In the genomic region with DNA sequence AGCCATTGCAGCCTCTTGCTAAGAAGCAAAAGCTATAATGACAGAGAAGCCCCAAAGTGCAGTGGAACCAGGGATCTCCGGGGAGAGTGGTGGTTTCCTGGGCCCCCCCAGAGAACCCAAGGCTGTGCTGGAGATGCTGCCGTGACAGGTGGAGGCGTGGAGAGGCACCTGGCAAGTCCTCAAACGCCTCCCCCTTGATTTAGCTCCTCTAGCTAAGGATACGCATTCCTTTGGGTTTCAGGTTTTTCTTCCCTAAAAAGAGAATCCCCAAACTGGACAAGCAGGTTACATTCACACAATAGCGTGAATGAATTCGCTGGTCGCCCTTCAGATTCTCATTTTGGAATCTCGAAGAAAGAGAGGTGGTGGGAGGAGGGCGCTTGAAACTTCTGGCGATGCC, we compare ENCODE assay signal across 9 cellular contexts. TPM values are rescaled to one million over a fixed set of nuclear protein-coding genes. Genes with fewer than 3 reads are reported as not detected.
A peak's percentile ranks its signal among the peaks of the same experiment; 100 is the strongest.
DNase-seq lines count a peak whose midpoint lies in the region; ATAC-seq, FAIRE-seq and TF ChIP-seq lines count a peak whose summit lies in the region.
"Had no signal": no experiment of that assay in that cellular context is flagged by ENCODE, and none has a peak within 500 bp of the region (broad histone marks: within the 10 kb centered on the region; RNA-seq: fewer than 3 reads in every experiment).

No MANE protein-coding gene starts in this region.

- TF ChIP-seq CTCF in A549 (IDR thresholded peaks at IDR 0.05) (no peak), colonic mucosa (IDR thresholded peaks at IDR 0.05) (no peak)

- H3K36me3 ChIP-seq in colonic mucosa (no peaks in the 10 kb centered on the region), muscle layer of duodenum (ENCODE audit: control insufficient read depth in 1 of 2, insufficient read depth in 2 of 2, low read length in 2 of 2) (peaks cover 0 to 7% of the 10 kb centered on the region in 2 donors)

- H3K4me1 Mint-ChIP-seq in IgD-negative memory B cell, result peaks cover 28 to 30% (median 29%) of the 10 kb centered on the region in 3 donors

- peak overlapping the region; percentile 93 to 97; a peak in 5 of 6 replicates for H3K27ac ChIP-seq in A549
- peak overlapping the region; percentile 90 for H3K27ac ChIP-seq in colonic mucosa
- no peak overlapping the region for H3K27ac ChIP-seq in muscle layer of duodenum (ENCODE audit: low read length)

- H3K4me1 ChIP-seq in A549 (peaks cover 31% of the 10 kb centered on the region), colonic mucosa (peaks cover 6% of the 10 kb centered on the region), muscle layer of duodenum (ENCODE audit: control insufficient read depth in 1 of 2, insufficient read depth in 2 of 2, low read length in 2 of 2) (peaks cover 7 to 9% of the 10 kb centered on the region in 2 donors)

- 50% methylated on average over 11 of the region's 11 CpGs for WGBS in A549 (ENCODE audit: missing lambda C conversion rate)

- TF ChIP-seq POLR2A in A549 (IDR thresholded peaks at IDR 0.05; ENCODE audit: low read length), result no peak

- TF ChIP-seq EP300 in A549 (IDR thresholded peaks at IDR 0.05), result no peak

- intact Hi-C loops in colonic mucosa (cut with DNase I), result no loop called here

- DNase-seq in A549 (ENCODE audit: low read depth in 1 of 2, low spot score in 1 of 2) (no peak), colonic mucosa (peak; percentile 37)
- no peak for DNase-seq in stimulated activated CD4-positive, alpha-beta T cell treated with anti-CD3 and anti-CD28 coated beads, Interleukin-4, amount 100 ng/mL, for 1 hour
- DNase-seq in stimulated activated CD4-positive, alpha-beta T cell treated with anti-CD3 and anti-CD28 coated beads, Interleukin-2, amount 100 ng/mL, for 48 hours, result no peak
- DNase-seq: NCI-H1436 had no signal

- H3K9ac ChIP-seq in colonic mucosa (ENCODE audit: low read depth in 2 of 2, low read length in 2 of 2), result peak overlapping the region; percentile 67 to 80

- H3K4me3 ChIP-seq in A549, result peak overlapping the region; percentile 99
- peak overlapping the region; percentile 85 for H3K4me3 ChIP-seq in colonic mucosa
- H3K4me3 ChIP-seq in muscle layer of duodenum (ENCODE audit: low read depth in 1 of 2, low read length in 2 of 2), result peak overlapping the region; percentile 49 to 89

- H3K9me3 ChIP-seq in A549 (no peaks in the 10 kb centered on the region), colonic mucosa (no peaks in the 10 kb centered on the region), muscle layer of duodenum (ENCODE audit: control insufficient read depth in 1 of 2, low read length in 2 of 2) (no peaks in the 10 kb centered on the region)

- no peak for TF ChIP-seq RAD21 in A549 (conservative IDR thresholded peaks at IDR 0.05 in 1 of 2, IDR thresholded peaks at IDR 0.05 in 1 of 2)

- peaks cover 4% of the 10 kb centered on the region for H3K27me3 Mint-ChIP-seq in IgD-negative memory B cell

- no peak for ATAC-seq in A549
- ATAC-seq in HG03025 (IDR thresholded peaks at IDR 0.05; ENCODE audit: low FRiP score, unreplicated experiment), result no peak
- no peak for ATAC-seq in HG03432 (IDR thresholded peaks at IDR 0.05; ENCODE audit: unreplicated experiment)

- CTCF ChIA-PET in A549 (lab: Yijun Ruan, JAX), result no interaction called here

- no peaks in the 10 kb centered on the region for H3K27me3 ChIP-seq in colonic mucosa
- no peaks in the 10 kb centered on the region for H3K27me3 ChIP-seq in muscle layer of duodenum (ENCODE audit: low read depth, low read length)

- H3K4me3 Mint-ChIP-seq in IgD-negative memory B cell, result peak overlapping the region; percentile 80 to 94 (median 91)

- peak overlapping the region; percentile 76 to 94 (median 93) for H3K27ac Mint-ChIP-seq in IgD-negative memory B cell

- FAIRE-seq in A549 (lab: Jason Lieb, UNC), result no peak

- H3K9me3 Mint-ChIP-seq in IgD-negative memory B cell, result no peaks in the 10 kb centered on the region

- peak overlapping the region; percentile 93 for H3K4me2 ChIP-seq in A549

- H3K36me3 Mint-ChIP-seq in IgD-negative memory B cell, result no peaks in the 10 kb centered on the region

- POLR2A ChIA-PET in A549 (lab: Yijun Ruan, JAX), result no interaction called here

TF ChIP-seq in A549, 52 proteins besides CTCF, POLR2A, EP300 and RAD21:
- TF ChIP-seq, protein P1, sequence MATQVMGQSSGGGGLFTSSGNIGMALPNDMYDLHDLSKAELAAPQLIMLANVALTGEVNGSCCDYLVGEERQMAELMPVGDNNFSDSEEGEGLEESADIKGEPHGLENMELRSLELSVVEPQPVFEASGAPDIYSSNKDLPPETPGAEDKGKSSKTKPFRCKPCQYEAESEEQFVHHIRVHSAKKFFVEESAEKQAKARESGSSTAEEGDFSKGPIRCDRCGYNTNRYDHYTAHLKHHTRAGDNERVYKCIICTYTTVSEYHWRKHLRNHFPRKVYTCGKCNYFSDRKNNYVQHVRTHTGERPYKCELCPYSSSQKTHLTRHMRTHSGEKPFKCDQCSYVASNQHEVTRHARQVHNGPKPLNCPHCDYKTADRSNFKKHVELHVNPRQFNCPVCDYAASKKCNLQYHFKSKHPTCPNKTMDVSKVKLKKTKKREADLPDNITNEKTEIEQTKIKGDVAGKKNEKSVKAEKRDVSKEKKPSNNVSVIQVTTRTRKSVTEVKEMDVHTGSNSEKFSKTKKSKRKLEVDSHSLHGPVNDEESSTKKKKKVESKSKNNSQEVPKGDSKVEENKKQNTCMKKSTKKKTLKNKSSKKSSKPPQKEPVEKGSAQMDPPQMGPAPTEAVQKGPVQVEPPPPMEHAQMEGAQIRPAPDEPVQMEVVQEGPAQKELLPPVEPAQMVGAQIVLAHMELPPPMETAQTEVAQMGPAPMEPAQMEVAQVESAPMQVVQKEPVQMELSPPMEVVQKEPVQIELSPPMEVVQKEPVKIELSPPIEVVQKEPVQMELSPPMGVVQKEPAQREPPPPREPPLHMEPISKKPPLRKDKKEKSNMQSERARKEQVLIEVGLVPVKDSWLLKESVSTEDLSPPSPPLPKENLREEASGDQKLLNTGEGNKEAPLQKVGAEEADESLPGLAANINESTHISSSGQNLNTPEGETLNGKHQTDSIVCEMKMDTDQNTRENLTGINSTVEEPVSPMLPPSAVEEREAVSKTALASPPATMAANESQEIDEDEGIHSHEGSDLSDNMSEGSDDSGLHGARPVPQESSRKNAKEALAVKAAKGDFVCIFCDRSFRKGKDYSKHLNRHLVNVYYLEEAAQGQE (IDR thresholded peaks at IDR 0.05), result no peak
- TF ChIP-seq ESRRA (IDR thresholded peaks at IDR 0.05; ENCODE audit: borderline replicate concordance, low read length), result no peak
- no peak for TF ChIP-seq CBX2 (IDR thresholded peaks at IDR 0.05; ENCODE audit: borderline replicate concordance, low read depth)
- no peak for TF ChIP-seq HOXB5 (CRISPR knock-in tag; IDR thresholded peaks at IDR 0.05)
- TF ChIP-seq, protein P2, sequence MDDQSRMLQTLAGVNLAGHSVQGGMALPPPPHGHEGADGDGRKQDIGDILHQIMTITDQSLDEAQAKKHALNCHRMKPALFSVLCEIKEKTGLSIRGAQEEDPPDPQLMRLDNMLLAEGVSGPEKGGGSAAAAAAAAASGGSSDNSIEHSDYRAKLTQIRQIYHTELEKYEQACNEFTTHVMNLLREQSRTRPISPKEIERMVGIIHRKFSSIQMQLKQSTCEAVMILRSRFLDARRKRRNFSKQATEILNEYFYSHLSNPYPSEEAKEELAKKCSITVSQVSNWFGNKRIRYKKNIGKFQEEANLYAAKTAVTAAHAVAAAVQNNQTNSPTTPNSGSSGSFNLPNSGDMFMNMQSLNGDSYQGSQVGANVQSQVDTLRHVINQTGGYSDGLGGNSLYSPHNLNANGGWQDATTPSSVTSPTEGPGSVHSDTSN (IDR thresholded peaks at IDR 0.05), result no peak
- no peak for TF ChIP-seq POLR2AphosphoS2 (conservative IDR thresholded peaks at IDR 0.05; ENCODE audit: low read length)
- TF ChIP-seq ZC3H11A (IDR thresholded peaks at IDR 0.05), result no peak
- no peak for TF ChIP-seq KDM1A (IDR thresholded peaks at IDR 0.05; ENCODE audit: low read depth)
- no peak for TF ChIP-seq ZFP36 (IDR thresholded peaks at IDR 0.05; ENCODE audit: borderline replicate concordance, partially characterized antibody)
TF ChIP-seq in A549: peak in this region for 0.

RNA-seq across cellular contexts. Expression of a gene that starts 0.9 kb away (rescaled TPM):
- polyA plus RNA-seq in A549 (2011; rRNA removed) (171 and 188 TPM in 2 replicates), A549 (2017; fragmentation: RNase III; extraction: RNeasy Plus Mini Kit Qiagen cat#74134 plus additional on column Dnase treatment) (109 to 124 TPM (median 119 TPM) in 3 replicates), IgD-negative memory B cell (29.9 TPM)
- 86.8 and 87.2 TPM in 2 replicates for polyA plus RNA-seq in A549 (2012; cell fraction: cytosol; rRNA removed)
- 122 and 143 TPM in 2 replicates for polyA plus RNA-seq in A549 (2012; cell fraction: nucleus; rRNA removed)
- polyA minus RNA-seq in A549 (2011; rRNA and poly(A)+ RNA removed), result 205 and 248 TPM in 2 replicates
- total RNA-seq in colonic mucosa, result 100 to 1,000 TPM; 718 to 936 TPM
